In genomic region chr5:86617309-86617755, GRCh38 we compare ENCODE assay signal across 8 cellular contexts. TPM values are rescaled to one million over a fixed set of nuclear protein-coding genes. Genes with fewer than 3 reads are reported as not detected.
A peak's percentile ranks its signal among the peaks of the same experiment; 100 is the strongest.
DNase-seq lines count a peak whose midpoint lies in the region; ATAC-seq and TF ChIP-seq lines count a peak whose summit lies in the region.

No MANE protein-coding gene starts in this region.

- peaks cover 3% of the 10 kb centered on the region for H3K9me3 ChIP-seq in DND-41 (ENCODE audit: insufficient read depth, low read length, severe bottlenecking)
- H3K9me3 ChIP-seq in OCI-LY1 (ENCODE audit: low read length): no peaks in the 10 kb centered on the region

- peaks cover 22% of the 10 kb centered on the region for H3K79me2 ChIP-seq in DND-41 (ENCODE audit: insufficient read depth, low read length)
- peaks cover 12% of the 10 kb centered on the region for H3K79me2 ChIP-seq in OCI-LY1 (ENCODE audit: insufficient read depth, low read length)

- H2AFZ ChIP-seq in DND-41 (ENCODE audit: low read depth, low read length) (peak overlapping the region; percentile 96), OCI-LY1 (ENCODE audit: low read length) (peak overlapping the region; percentile 98)

- H3K9me2 ChIP-seq in OCI-LY1 (ENCODE audit: low read depth, low read length): no peaks in the 10 kb centered on the region

- no peaks in the 10 kb centered on the region for H3F3A ChIP-seq in OCI-LY1 (ENCODE audit: insufficient read depth, low read length)

- H3K36me3 Mint-ChIP-seq in effector memory CD8-positive, alpha-beta T cell (ENCODE audit: insufficient read depth): peaks cover 39% of the 10 kb centered on the region
- H3K36me3 Mint-ChIP-seq in progenitor cell of endocrine pancreas (ENCODE audit: insufficient read depth): peaks cover 25% of the 10 kb centered on the region

- H3K4me3 ChIP-seq in DND-41 (ENCODE audit: low read depth in 1 of 2, low read length in 2 of 2): peak overlapping the region in 1 of 2 experiments; percentile 81; a peak in 1 of 4 replicates
- H3K4me3 ChIP-seq in OCI-LY1 (ENCODE audit: low read depth, low read length, poor library complexity, severe bottlenecking): peak overlapping the region; percentile 92

- peak overlapping the region; percentile 44; the same call in 1 of the 2 replicates for H3K27ac ChIP-seq in DND-41 (ENCODE audit: low read length)
- H3K27ac ChIP-seq in OCI-LY1 (ENCODE audit: low read depth, low read length, poor library complexity, severe bottlenecking): no peak overlapping the region

- in situ Hi-C loops in KBM-7 (cut with MboI; ENCODE audit: low pct_unique_long_range_greater_than_20kb, low sequenced_read_pairs): no loop called here

- TF ChIP-seq CTCF in DND-41 (IDR thresholded peaks at IDR 0.05; ENCODE audit: borderline replicate concordance, extremely low read depth, low read length, poor library complexity, severe bottlenecking) (no peak), OCI-LY1 (IDR thresholded peaks at IDR 0.05; ENCODE audit: low read length) (no peak), progenitor cell of endocrine pancreas (IDR thresholded peaks at IDR 0.05; ENCODE audit: unreplicated experiment) (no peak), omental fat pad (IDR thresholded peaks at IDR 0.05) (no peak)

- H3K4me2 ChIP-seq in DND-41 (ENCODE audit: insufficient read depth, low read length) (peak overlapping the region; percentile 40; the same call in 1 of the 2 replicates), OCI-LY1 (ENCODE audit: low read length) (peak overlapping the region; percentile 31)

- H4K20me1 ChIP-seq in DND-41 (ENCODE audit: insufficient read depth, low read length) (peaks cover 5% of the 10 kb centered on the region; the same call in 1 of the 2 replicates), OCI-LY1 (ENCODE audit: insufficient read depth, low read length) (no peaks in the 10 kb centered on the region)

- peaks cover 14 to 24% of the 10 kb centered on the region in 2 donors for H3K4me1 Mint-ChIP-seq in effector memory CD8-positive, alpha-beta T cell (ENCODE audit: low read depth in 2 of 2)
- H3K4me1 Mint-ChIP-seq in progenitor cell of endocrine pancreas (ENCODE audit: low read depth): peaks cover 8% of the 10 kb centered on the region

- H3K9me3 Mint-ChIP-seq in effector memory CD8-positive, alpha-beta T cell: peaks cover 0 to 8% of the 10 kb centered on the region in 2 donors
- H3K9me3 Mint-ChIP-seq in progenitor cell of endocrine pancreas (ENCODE audit: low read depth): peaks cover 6% of the 10 kb centered on the region

- ATAC-seq in DND-41 (ENCODE audit: insufficient read depth, low read depth) (no peak), omental fat pad (ENCODE audit: low FRiP score) (no peak)
- no peak for ATAC-seq in effector memory CD8-positive, alpha-beta T cell (replicated peaks)

- H3K4me1 ChIP-seq in DND-41 (ENCODE audit: insufficient read depth, low read length) (peaks cover 22% of the 10 kb centered on the region), OCI-LY1 (ENCODE audit: insufficient read depth, low read length, severe bottlenecking) (peaks cover 15% of the 10 kb centered on the region)

- intact Hi-C loops in posterior vena cava (cut with DNase I): no loop called here

- H3K36me3 ChIP-seq in DND-41 (ENCODE audit: insufficient read depth, low read length) (peaks cover 42% of the 10 kb centered on the region), OCI-LY1 (ENCODE audit: insufficient read depth, low read length) (peaks cover 35% of the 10 kb centered on the region)

- DNase-seq in DND-41 (no peak), progenitor cell of endocrine pancreas (ENCODE audit: low spot score, unreplicated experiment) (no peak), HPDE6-E6E7 (ENCODE audit: extremely low spot score) (no peak), KBM-7 (no peak), posterior vena cava (ENCODE audit: low spot score) (no peak), omental fat pad (ENCODE audit: low spot score) (no peak)
- DNase-seq in effector memory CD8-positive, alpha-beta T cell: no peak

- no peaks in the 10 kb centered on the region for H3K27me3 ChIP-seq in DND-41 (ENCODE audit: insufficient read depth, low read length, poor library complexity)
- no peaks in the 10 kb centered on the region for H3K27me3 ChIP-seq in OCI-LY1 (ENCODE audit: insufficient read depth, low read length)

- H3K27me3 Mint-ChIP-seq in effector memory CD8-positive, alpha-beta T cell: peaks cover 16 to 20% of the 10 kb centered on the region in 2 donors
- H3K27me3 Mint-ChIP-seq in progenitor cell of endocrine pancreas: no peaks in the 10 kb centered on the region

- H3K27ac Mint-ChIP-seq in effector memory CD8-positive, alpha-beta T cell: peak overlapping the region; percentile 99
- H3K27ac Mint-ChIP-seq in progenitor cell of endocrine pancreas: peak overlapping the region; percentile 100

- peak overlapping the region; percentile 98 to 99 for H3K4me3 Mint-ChIP-seq in effector memory CD8-positive, alpha-beta T cell
- peak overlapping the region; percentile 100 for H3K4me3 Mint-ChIP-seq in progenitor cell of endocrine pancreas (ENCODE audit: low read depth)

- H3K9ac ChIP-seq in DND-41 (ENCODE audit: low read depth, low read length): no peak overlapping the region
- H3K9ac ChIP-seq in OCI-LY1 (ENCODE audit: low read length): no peak overlapping the region

RNA-seq across cellular contexts. Expression of gene COX7C, which starts 0.4 kb away (rescaled TPM):
- total RNA-seq in progenitor cell of endocrine pancreas (739 and 750 TPM in 2 replicates), posterior vena cava (100 to 1,000 TPM; 343 to 379 TPM), omental fat pad (100 to 1,000 TPM; 330 to 499 (median 418) TPM)
